ENCODE assay signal across 10 cellular contexts in the genomic region with DNA sequence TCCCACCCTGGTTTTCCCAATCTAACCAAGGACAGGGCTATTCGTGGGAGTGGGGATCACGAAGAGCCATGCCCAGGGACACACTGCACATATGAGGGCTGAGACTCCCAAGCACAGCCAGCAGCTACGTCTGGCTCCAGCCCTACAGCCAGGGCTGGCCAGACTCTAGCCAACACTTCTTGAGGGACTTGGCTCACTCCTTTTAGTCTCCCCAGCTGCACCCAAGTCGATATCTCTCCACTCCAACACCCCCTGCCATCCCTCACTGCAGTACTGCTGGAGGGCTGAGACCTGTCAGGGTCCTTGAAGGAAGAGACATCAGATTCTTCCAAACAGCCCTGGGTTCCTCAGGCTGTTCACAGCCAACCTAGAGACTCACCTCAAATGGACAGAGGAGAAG.
DNase-seq lines count a peak whose midpoint lies in the region; ATAC-seq and TF ChIP-seq lines count a peak whose summit lies in the region.
"Had no signal": no experiment of that assay in that cellular context is flagged by ENCODE, and none has a peak within 500 bp of the region (broad histone marks: within the 10 kb centered on the region; RNA-seq: fewer than 3 reads in every experiment).

No MANE protein-coding gene starts in this region.

- no peak overlapping the region for H3K4me2 ChIP-seq in Karpas-422 (ENCODE audit: low read depth, low read length, poor library complexity, severe bottlenecking)

- H3K4me3 ChIP-seq in Karpas-422 (ENCODE audit: low read length) (no peak overlapping the region), right cardiac atrium (ENCODE audit: low read length) (no peak overlapping the region), stomach (peak overlapping the region in 3 of 4 donors; percentile 4 to 35 (median 26)), ovary (no peak overlapping the region), SJCRH30 (no peak overlapping the region)

- 0 out of 2 replicates have a peak overlapping the region, but pooled peaks have one; percentile 12 for H3K9ac ChIP-seq in Karpas-422 (ENCODE audit: low read length)

- intact Hi-C loops in right cardiac atrium (cut with DNase I) = no loop called here
- intact Hi-C loops in stomach (cut with DNase I; ENCODE audit: low total_unique reads) = loop anchor here (10.0 kb wide), 1 partner anchor 50 kb away; no protein-coding TSS in a partner anchor
- intact Hi-C loops in ovary (cut with DNase I) = no loop called here

- TF ChIP-seq EP300 in stomach (IDR thresholded peaks at IDR 0.05) (no peak), ovary (IDR thresholded peaks at IDR 0.05) (no peak)

- 0 out of 2 replicates have a peak overlapping the region, but pooled peaks have one; percentile 15 for H3K27ac ChIP-seq in Karpas-422 (ENCODE audit: low read length)
- peak overlapping the region; percentile 85 for H3K27ac ChIP-seq in right cardiac atrium (ENCODE audit: low read length)
- H3K27ac ChIP-seq in stomach = peak overlapping the region; percentile 55 to 98 (median 97)
- peak overlapping the region in 1 of 2 donors; percentile 19 for H3K27ac ChIP-seq in ovary
- no peak overlapping the region for H3K27ac ChIP-seq in SJCRH30

- no peak overlapping the region for H3K4me3 Mint-ChIP-seq in activated naive CD8-positive, alpha-beta T cell treated with anti-CD3 and anti-CD28 coated beads for 36 hours

- H3K4me1 ChIP-seq in Karpas-422 (ENCODE audit: low read length) = peaks cover 88% of the 10 kb centered on the region
- peaks cover 68% of the 10 kb centered on the region for H3K4me1 ChIP-seq in right cardiac atrium (ENCODE audit: control insufficient read depth, insufficient read depth, low read length)
- peaks cover 97 to 100% (median 99%) of the 10 kb centered on the region in 4 donors for H3K4me1 ChIP-seq in stomach
- peaks cover 48% of the 10 kb centered on the region for H3K4me1 ChIP-seq in ovary (ENCODE audit: insufficient read depth)
- no peaks in the 10 kb centered on the region; the same call in 1 of the 2 replicates for H3K4me1 ChIP-seq in SJCRH30

- peaks cover 88% of the 10 kb centered on the region for H4K20me1 ChIP-seq in Karpas-422 (ENCODE audit: insufficient read depth, low read depth, low read length)

- H3K36me3 Mint-ChIP-seq in activated naive CD8-positive, alpha-beta T cell treated with anti-CD3 and anti-CD28 coated beads for 36 hours = peaks cover 37% of the 10 kb centered on the region

- 33% methylated on average over 4 of the region's 4 CpGs for WGBS in right cardiac atrium
- 19 to 70% (median 28%) methylated on average over 4 of the region's 4 CpGs for WGBS in stomach, 5 donors
- WGBS in ovary, 3 donors = 33 to 42% (median 39%) methylated on average over 4 of the region's 4 CpGs

- H3K9me3 ChIP-seq in Karpas-422 (ENCODE audit: low read length) (no peaks in the 10 kb centered on the region), right cardiac atrium (ENCODE audit: control insufficient read depth, low read length) (no peaks in the 10 kb centered on the region), stomach (no peaks in the 10 kb centered on the region), ovary (no peaks in the 10 kb centered on the region), SJCRH30 (replicated peaks) (no peaks in the 10 kb centered on the region)

- no peak for TF ChIP-seq POLR2A in stomach (IDR thresholded peaks at IDR 0.05)
- TF ChIP-seq POLR2A in ovary (IDR thresholded peaks at IDR 0.05) = no peak

- TF ChIP-seq CTCF in stomach (IDR thresholded peaks at IDR 0.05) = no peak
- TF ChIP-seq CTCF in ovary (IDR thresholded peaks at IDR 0.05) = no peak

- peaks cover 66% of the 10 kb centered on the region for H3K4me1 Mint-ChIP-seq in activated naive CD8-positive, alpha-beta T cell treated with anti-CD3 and anti-CD28 coated beads for 36 hours

- peak in 1 of 2 donors; percentile 13 for ATAC-seq in right cardiac atrium

- peaks cover 92% of the 10 kb centered on the region for H3K79me2 ChIP-seq in Karpas-422 (ENCODE audit: low read length)

- H2AFZ ChIP-seq in Karpas-422 (ENCODE audit: low read length) = no peak overlapping the region

- H3K27ac Mint-ChIP-seq in activated naive CD8-positive, alpha-beta T cell treated with anti-CD3 and anti-CD28 coated beads for 36 hours = peak overlapping the region; percentile 88

- H3K27me3 ChIP-seq in Karpas-422 (ENCODE audit: low read length) (no peaks in the 10 kb centered on the region), right cardiac atrium (ENCODE audit: control insufficient read depth, insufficient read depth) (no peaks in the 10 kb centered on the region), stomach (no peaks in the 10 kb centered on the region), ovary (no peaks in the 10 kb centered on the region), SJCRH30 (no peaks in the 10 kb centered on the region)

- DNase-seq in Karpas-422 = no peak
- DNase-seq in activated naive CD8-positive, alpha-beta T cell treated with anti-CD3 and anti-CD28 coated beads for 36 hours = no peak
- DNase-seq in right cardiac atrium = peak in 2 of 3 donors; percentile 30 to 68
- no peak for DNase-seq in stomach
- DNase-seq in ovary = no peak
- DNase-seq in SJCRH30 = no peak
- no peak for DNase-seq in Kasumi-1 (lab: John Stamatoyannopoulos, UW)
- no peak for DNase-seq in hippocampal formation (lab: John Stamatoyannopoulos, UW)
- DNase-seq: NCI-H1694 treated with DMSO at 0.1 percent for 48 hours, NCI-H526 had no signal

- H3K36me3 ChIP-seq in Karpas-422 (ENCODE audit: insufficient read depth, low read length) (peaks cover 62% of the 10 kb centered on the region), stomach (peaks cover 74 to 98% (median 96%) of the 10 kb centered on the region in 4 donors), ovary (no peaks in the 10 kb centered on the region), SJCRH30 (no peaks in the 10 kb centered on the region)

- no peaks in the 10 kb centered on the region for H3K9me3 Mint-ChIP-seq in activated naive CD8-positive, alpha-beta T cell treated with anti-CD3 and anti-CD28 coated beads for 36 hours

- H3K27me3 Mint-ChIP-seq in activated naive CD8-positive, alpha-beta T cell treated with anti-CD3 and anti-CD28 coated beads for 36 hours = no peaks in the 10 kb centered on the region

- H3K9me2 ChIP-seq in Karpas-422 (replicated peaks; ENCODE audit: insufficient read depth, low read length) = no peaks in the 10 kb centered on the region

Comparison
In these comparisons a context has a peak if more than half of its experiments do, and no peak if none do; other contexts are left out.
1. DNase-seq: peak in right cardiac atrium (2 of 3); none in Karpas-422 (single experiment), activated naive CD8-positive, alpha-beta T cell treated with anti-CD3 and anti-CD28 coated beads for 36 hours (single experiment), stomach (single experiment), ovary (0 of 5), SJCRH30 (0 of 2), Kasumi-1 (0 of 2) and hippocampal formation (0 of 2).
2. H3K4me3 ChIP-seq: peak in stomach (3 of 4); none in Karpas-422 (single experiment), right cardiac atrium (single experiment), ovary (single experiment) and SJCRH30 (single experiment).